ENCODE assay signal across 8 cellular contexts in the genomic region with DNA sequence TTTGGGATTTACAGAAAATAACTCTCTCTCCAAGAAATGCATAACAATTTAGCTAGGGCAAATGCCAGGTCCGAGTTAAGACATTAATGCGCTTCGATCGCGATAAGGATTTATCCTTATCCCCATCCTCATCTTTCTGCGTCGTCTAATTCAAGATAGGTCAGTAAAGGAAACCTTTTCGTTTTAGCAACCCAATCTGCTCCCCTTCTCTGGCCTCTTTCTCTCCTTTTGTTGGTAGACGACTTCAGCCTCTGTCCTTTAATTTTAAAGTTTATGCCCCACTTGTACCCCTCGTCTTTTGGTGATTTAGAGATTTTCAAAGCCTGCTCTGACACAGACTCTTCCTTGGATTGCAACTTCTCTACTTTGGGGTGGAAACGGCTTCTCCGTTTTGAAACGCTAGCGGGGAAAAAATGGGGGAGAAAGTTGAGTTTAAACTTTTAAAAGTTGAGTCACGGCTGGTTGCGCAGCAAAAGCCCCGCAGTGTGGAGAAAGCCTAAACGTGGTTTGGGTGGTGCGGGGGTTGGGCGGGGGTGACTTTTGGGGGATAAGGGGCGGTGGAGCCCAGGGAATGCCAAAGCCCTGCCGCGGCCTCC. TPM values are rescaled to one million over a fixed set of nuclear protein-coding genes. Genes with fewer than 3 reads are reported as not detected.
DNase-seq lines count a peak whose midpoint lies in the region; ATAC-seq and TF ChIP-seq lines count a peak whose summit lies in the region.

No MANE protein-coding gene starts in this region.

- intact Hi-C loops in A673 (cut with micrococcal nuclease; ENCODE audit: unreplicated experiment), result loop anchor here (5.0 kb wide), 1 partner anchor 86 kb away; no protein-coding TSS in a partner anchor

- H3K27ac ChIP-seq in A673 (ENCODE audit: low read depth, low read length, poor library complexity, severe bottlenecking) (peak overlapping the region; percentile 60), HUES6 (ENCODE audit: low read depth, low read length) (peak overlapping the region; percentile 91)

- peak overlapping the region; percentile 71 for H3K4me3 Mint-ChIP-seq in chondrocyte (ENCODE audit: unreplicated experiment)
- H3K4me3 Mint-ChIP-seq in naive B cell, result peak overlapping the region; percentile 53 to 75 (median 56)

- BruUV-seq in A673 (replicated peaks; lab: Mats Ljungman, UMichigan), result no TSS peak

- H3K9me3 Mint-ChIP-seq in chondrocyte (ENCODE audit: low read depth), result no peaks in the 10 kb centered on the region
- peaks cover 3 to 25% (median 9%) of the 10 kb centered on the region in 7 donors for H3K9me3 Mint-ChIP-seq in naive B cell

- TF ChIP-seq CTCF in A673 (conservative IDR thresholded peaks at IDR 0.05; ENCODE audit: low read depth, low read length), result no peak
- TF ChIP-seq CTCF in chondrocyte (IDR thresholded peaks at IDR 0.05), result no peak

- H3K4me1 ChIP-seq in A673 (ENCODE audit: insufficient read depth, low read length, poor library complexity, severe bottlenecking) (peaks cover 8% of the 10 kb centered on the region), HUES6 (ENCODE audit: control insufficient read depth, insufficient read depth, low read length) (peaks cover 39% of the 10 kb centered on the region)

- H3K4me1 Mint-ChIP-seq in chondrocyte (ENCODE audit: low read depth), result peaks cover 38% of the 10 kb centered on the region
- H3K4me1 Mint-ChIP-seq in naive B cell, result peaks cover 12 to 16% (median 15%) of the 10 kb centered on the region in 3 donors

- H3K36me3 ChIP-seq in A673 (ENCODE audit: insufficient read depth, low read length, poor library complexity, severe bottlenecking), result no peaks in the 10 kb centered on the region
- peaks cover 32% of the 10 kb centered on the region for H3K36me3 ChIP-seq in HUES6 (ENCODE audit: control insufficient read depth, insufficient read depth, low read length)

- peak overlapping the region; percentile 88 for H3K9ac ChIP-seq in HUES6 (ENCODE audit: low read length)

- H3K27me3 Mint-ChIP-seq in chondrocyte (ENCODE audit: low read depth) (no peaks in the 10 kb centered on the region), naive B cell (peaks cover 58 to 83% (median 71%) of the 10 kb centered on the region in 3 donors)

- peak overlapping the region; percentile 77 for H3K27ac Mint-ChIP-seq in chondrocyte (ENCODE audit: unreplicated experiment)
- H3K27ac Mint-ChIP-seq in naive B cell, result no peak overlapping the region

- H3K27me3 ChIP-seq in A673 (replicated peaks; ENCODE audit: insufficient read depth, low read depth, low read length, poor library complexity), result no peaks in the 10 kb centered on the region
- H3K27me3 ChIP-seq in HUES6 (ENCODE audit: control insufficient read depth, insufficient read depth, low read length), result no peaks in the 10 kb centered on the region; the same call in 1 of the 2 replicates

- no peak for DNase-seq in A673 (ENCODE audit: low spot score)
- no peak for DNase-seq in chondrocyte (ENCODE audit: low spot score)
- no peak for DNase-seq in naive B cell
- no peak for DNase-seq in NCI-H2196 (lab: John Stamatoyannopoulos, UW; ENCODE audit: unreplicated experiment)
- no peak for DNase-seq in NK-92 treated with Interleukin-12 subunit alpha and Interleukin-12 subunit beta, amount 100 ng/mL, for 24 hours (lab: John Stamatoyannopoulos, UW)
- DNase-seq in putamen (ENCODE audit: low spot score), result no peak

- POLR2A ChIA-PET in A673 (lab: Charles Lee; ENCODE audit: low non-redundant PET), result interaction anchor here (0.6 kb wide), 1 partner anchor 14 kb away, joined by 3 read pairs; no protein-coding TSS in a partner anchor

- CTCF ChIA-PET in A673 (lab: Charles Lee), result no interaction called here

- ATAC-seq in naive B cell (ENCODE audit: low read depth in 2 of 2) (no peak), GM19351 (IDR thresholded peaks at IDR 0.05; ENCODE audit: unreplicated experiment) (no peak)

- peak overlapping the region; percentile 85 for H3K4me3 ChIP-seq in A673 (ENCODE audit: low read depth, low read length, poor library complexity, severe bottlenecking)
- peak overlapping the region; percentile 93 for H3K4me3 ChIP-seq in HUES6 (ENCODE audit: low read depth, low read length)

- H3K36me3 Mint-ChIP-seq in chondrocyte (ENCODE audit: low read depth) (no peaks in the 10 kb centered on the region), naive B cell (peaks cover 5 to 8% of the 10 kb centered on the region in 2 donors)

- no peaks in the 10 kb centered on the region for H3K9me3 ChIP-seq in A673 (ENCODE audit: low read depth, low read length, poor library complexity, severe bottlenecking)
- H3K9me3 ChIP-seq in HUES6 (ENCODE audit: control insufficient read depth, insufficient read depth, low read depth, low read length), result no peaks in the 10 kb centered on the region

RNA-seq across cellular contexts. Expression of a gene that starts 0.5 kb away (rescaled TPM):
- 13.0 and 15.8 TPM in 2 replicates for total RNA-seq in A673 (2021)
- total RNA-seq in chondrocyte, result 25.0 to 26.2 TPM (median 25.1 TPM) in 3 replicates
- under 1 TPM in 3 of 6 donors, not detected in 3; 0.06 to 0.17 (median 0.08) TPM for polyA plus RNA-seq in naive B cell (ENCODE audit: low read depth in 6 of 6)
